10 cellular contexts compared by ENCODE assay signal in the genomic region with DNA sequence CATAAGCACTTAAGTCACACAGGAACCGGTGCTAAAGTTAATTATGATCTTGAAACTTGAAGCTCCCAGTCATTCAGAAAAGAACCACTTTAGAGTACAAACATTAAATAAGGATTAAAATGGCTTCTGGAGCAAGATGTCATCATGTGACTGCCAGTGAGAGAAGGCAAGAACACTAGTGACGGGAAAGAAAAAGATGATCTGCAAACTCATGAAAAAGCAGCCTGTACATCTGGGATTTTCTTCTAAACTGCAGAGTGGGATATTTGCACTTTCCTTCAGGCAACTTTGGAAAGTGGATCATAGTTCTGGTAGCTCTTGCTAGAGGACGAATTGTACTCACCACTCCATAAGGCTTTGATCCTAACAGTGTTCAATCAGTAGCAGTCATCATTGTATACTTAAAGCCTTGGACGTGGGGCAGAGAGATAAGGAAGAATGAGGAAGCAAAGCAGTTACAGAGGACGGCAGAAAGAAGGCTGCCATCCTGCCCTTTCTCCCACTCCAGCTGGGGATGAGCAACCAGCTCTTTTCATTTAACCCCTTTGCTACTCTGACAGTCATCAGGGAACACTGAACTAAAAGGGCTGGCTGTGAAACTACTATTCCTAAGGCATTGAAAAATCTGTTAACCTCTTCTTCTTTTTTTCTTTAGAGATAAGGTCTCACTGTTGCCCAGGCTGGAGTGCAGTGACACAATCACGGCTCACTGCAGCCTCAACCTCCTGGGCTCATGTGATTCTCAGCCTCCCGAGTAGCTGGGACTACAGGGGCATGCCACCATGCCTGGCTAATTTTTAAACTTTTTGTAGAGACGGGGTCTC.
A peak's percentile ranks its signal among the peaks of the same experiment; 100 is the strongest.
DNase-seq lines count a peak whose midpoint lies in the region; ATAC-seq and TF ChIP-seq lines count a peak whose summit lies in the region.
"Had no signal": no experiment of that assay in that cellular context is flagged by ENCODE, and none has a peak within 500 bp of the region (broad histone marks: within the 10 kb centered on the region; RNA-seq: fewer than 3 reads in every experiment).

No MANE protein-coding gene starts in this region.

- ATAC-seq in GM21576 (IDR thresholded peaks at IDR 0.05; ENCODE audit: unreplicated experiment), result no peak
- ATAC-seq: foreskin keratinocyte had no signal

- H3K4me3 ChIP-seq in OCI-LY1 (ENCODE audit: low read depth, low read length, poor library complexity, severe bottlenecking) (no peak overlapping the region), parathyroid adenoma (ENCODE audit: low read depth, low read length) (no peak overlapping the region)

- no peak for TF ChIP-seq CTCF in OCI-LY1 (IDR thresholded peaks at IDR 0.05; ENCODE audit: low read length)
- TF ChIP-seq CTCF in parathyroid adenoma (IDR thresholded peaks at IDR 0.05), result no peak

- H3F3A ChIP-seq in OCI-LY1 (ENCODE audit: insufficient read depth, low read length), result 0 out of 2 replicates have a peak, but pooled peaks cover 5% of the 10 kb centered on the region

- H2AFZ ChIP-seq in OCI-LY1 (ENCODE audit: low read length), result no peak overlapping the region
- H2AFZ ChIP-seq in parathyroid adenoma, result peak overlapping the region; percentile 16

- DNase-seq in DMS79 (lab: John Stamatoyannopoulos, UW), result peak; percentile 18
- peak; percentile 35 for DNase-seq in fibroblast of peridontal ligament (ENCODE audit: extremely low read depth)
- no peak for DNase-seq in SW 1271 (lab: John Stamatoyannopoulos, UW)
- no peak for DNase-seq in NCI-H345 treated with DMSO at 0.1 percent for 48 hours (lab: John Stamatoyannopoulos, UW; ENCODE audit: unreplicated experiment)
- no peak for DNase-seq in cortex of kidney (lab: John Stamatoyannopoulos, UW)
- DNase-seq: foreskin keratinocyte, nephron progenitor cell had no signal

- H3K4me2 ChIP-seq in OCI-LY1 (ENCODE audit: low read length) (peak overlapping the region; percentile 42), parathyroid adenoma (ENCODE audit: low read length) (no peak overlapping the region)

- peaks cover 48% of the 10 kb centered on the region for H3K4me1 ChIP-seq in OCI-LY1 (ENCODE audit: insufficient read depth, low read length, severe bottlenecking)
- peaks cover 5% of the 10 kb centered on the region for H3K4me1 ChIP-seq in parathyroid adenoma
- H3K4me1 ChIP-seq: foreskin keratinocyte had no signal

- H3K9me2 ChIP-seq in OCI-LY1 (ENCODE audit: low read depth, low read length), result no peaks in the 10 kb centered on the region

- H3K36me3 ChIP-seq in OCI-LY1 (ENCODE audit: insufficient read depth, low read length) (peaks cover 88% of the 10 kb centered on the region), parathyroid adenoma (ENCODE audit: control insufficient read depth, insufficient read depth, low read length) (no peaks in the 10 kb centered on the region)

- no peaks in the 10 kb centered on the region for H3K27me3 ChIP-seq in OCI-LY1 (ENCODE audit: insufficient read depth, low read length)
- H3K27me3 ChIP-seq in parathyroid adenoma (ENCODE audit: control insufficient read depth, insufficient read depth, low read length), result no peaks in the 10 kb centered on the region
- H3K27me3 ChIP-seq: foreskin keratinocyte had no signal

- H3K79me2 ChIP-seq in OCI-LY1 (ENCODE audit: insufficient read depth, low read length) (0 out of 2 replicates have a peak, but pooled peaks cover 8% of the 10 kb centered on the region), parathyroid adenoma (no peaks in the 10 kb centered on the region)

- H4K20me1 ChIP-seq in OCI-LY1 (ENCODE audit: insufficient read depth, low read length), result no peaks in the 10 kb centered on the region

- H3K27ac ChIP-seq in OCI-LY1 (ENCODE audit: low read depth, low read length, poor library complexity, severe bottlenecking) (peak overlapping the region; percentile 87), parathyroid adenoma (no peak overlapping the region)
- H3K27ac ChIP-seq: foreskin keratinocyte had no signal

- H3K9ac ChIP-seq in OCI-LY1 (ENCODE audit: low read length), result peak overlapping the region; percentile 45; the same call in 1 of the 2 replicates
- H3K9ac ChIP-seq in parathyroid adenoma, result no peak overlapping the region

- peaks cover 3% of the 10 kb centered on the region; the same call in 1 of the 2 replicates for H3K9me3 ChIP-seq in OCI-LY1 (ENCODE audit: low read length)
- H3K9me3 ChIP-seq in parathyroid adenoma (ENCODE audit: control insufficient read depth, low read length), result no peaks in the 10 kb centered on the region

Comparison
In these comparisons a context has a peak if more than half of its experiments do, and no peak if none do; other contexts are left out.
1. DNase-seq: peak in DMS79 (single experiment) and fibroblast of peridontal ligament (single experiment); none in SW 1271 (0 of 2), NCI-H345 treated with DMSO at 0.1 percent for 48 hours (single experiment) and cortex of kidney (single experiment).